In the genomic region with DNA sequence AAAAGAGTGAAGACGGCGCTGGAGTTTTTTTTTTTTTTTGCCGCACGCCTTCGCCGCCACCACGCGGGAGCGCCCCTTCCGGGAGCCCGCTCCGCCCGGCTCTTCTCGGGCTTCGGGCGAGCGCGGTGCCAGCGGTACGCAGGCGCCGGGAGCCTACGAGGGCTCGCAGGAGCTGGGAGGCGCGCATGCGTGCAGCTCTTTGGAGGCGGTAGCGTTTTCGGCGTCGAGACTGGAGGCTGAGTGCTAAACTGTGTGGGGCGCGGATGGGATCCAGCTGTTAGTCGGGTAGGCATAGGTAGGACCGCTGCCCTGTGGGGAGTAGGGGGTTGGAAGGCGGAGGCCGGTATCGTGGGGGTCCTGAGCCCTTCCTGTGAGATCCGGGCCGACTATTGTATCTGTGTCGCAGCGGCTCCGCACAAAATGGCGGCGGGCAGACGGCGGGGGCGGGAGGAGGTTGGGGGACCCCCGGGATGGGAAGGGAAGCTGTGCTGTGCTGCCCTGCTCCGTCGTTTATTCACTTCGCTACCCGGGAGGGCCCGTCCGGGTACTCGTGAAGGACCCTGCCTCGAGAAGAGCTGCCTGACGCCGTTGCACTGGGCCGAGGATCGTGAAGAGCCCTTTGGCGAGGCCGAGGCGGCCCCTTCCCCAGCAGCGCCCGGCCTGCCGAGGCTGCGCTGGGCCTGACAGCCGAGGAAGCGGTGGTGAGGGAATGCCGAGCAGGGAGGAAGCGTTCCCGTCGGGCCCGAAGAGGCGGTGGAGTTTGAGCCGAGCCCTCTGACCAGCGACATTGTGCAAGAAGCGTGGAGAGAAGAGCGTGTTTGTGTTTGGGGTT, we compare ENCODE assay signal across 1 cellular context.
TF ChIP-seq lines count a peak whose summit lies in the region.

Gene ZNF638, plus strand, starts transcription at position 202 of the 832 bp plus-strand sequence. CDS start 17,173 bp downstream, outside the sequence.

TF ChIP-seq in HepG2, 621 proteins besides CTCF, POLR2A, EP300 and RAD21 (continued from another document):
- peak; percentile 83 for TF ChIP-seq ZFP41 (CRISPR knock-in tag; IDR thresholded peaks at IDR 0.05; ENCODE audit: borderline replicate concordance)
- TF ChIP-seq, protein P1, sequence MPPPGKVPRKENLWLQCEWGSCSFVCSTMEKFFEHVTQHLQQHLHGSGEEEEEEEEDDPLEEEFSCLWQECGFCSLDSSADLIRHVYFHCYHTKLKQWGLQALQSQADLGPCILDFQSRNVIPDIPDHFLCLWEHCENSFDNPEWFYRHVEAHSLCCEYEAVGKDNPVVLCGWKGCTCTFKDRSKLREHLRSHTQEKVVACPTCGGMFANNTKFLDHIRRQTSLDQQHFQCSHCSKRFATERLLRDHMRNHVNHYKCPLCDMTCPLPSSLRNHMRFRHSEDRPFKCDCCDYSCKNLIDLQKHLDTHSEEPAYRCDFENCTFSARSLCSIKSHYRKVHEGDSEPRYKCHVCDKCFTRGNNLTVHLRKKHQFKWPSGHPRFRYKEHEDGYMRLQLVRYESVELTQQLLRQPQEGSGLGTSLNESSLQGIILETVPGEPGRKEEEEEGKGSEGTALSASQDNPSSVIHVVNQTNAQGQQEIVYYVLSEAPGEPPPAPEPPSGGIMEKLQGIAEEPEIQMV (CRISPR knock-in tag; IDR thresholded peaks at IDR 0.05; ENCODE audit: low read depth): no peak
- TF ChIP-seq MYNN (CRISPR knock-in tag; IDR thresholded peaks at IDR 0.05; ENCODE audit: low read depth): no peak
- no peak for TF ChIP-seq KAT2B (IDR thresholded peaks at IDR 0.05; ENCODE audit: borderline replicate concordance, low read depth, low read length)
- TF ChIP-seq CBX2 (IDR thresholded peaks at IDR 0.05; ENCODE audit: low read depth, low read length): no peak
- peak; percentile 69; the same call in 1 of the 2 replicates for TF ChIP-seq CBX2 (CRISPR knock-in tag; IDR thresholded peaks at IDR 0.05; ENCODE audit: low read depth)
- no peak for TF ChIP-seq NBN (conservative IDR thresholded peaks at IDR 0.05)
- TF ChIP-seq JUN (CRISPR knock-in tag; IDR thresholded peaks at IDR 0.05): no peak; the same call in 1 of the 2 replicates
- peak; percentile 67; the same call in 1 of the 2 replicates for TF ChIP-seq KDM5B (CRISPR knock-in tag; IDR thresholded peaks at IDR 0.05; ENCODE audit: borderline replicate concordance)
- TF ChIP-seq ZBTB38 (CRISPR knock-in tag; IDR thresholded peaks at IDR 0.05): no peak
- peak; percentile 66; the same call in 1 of the 2 replicates for TF ChIP-seq ZNF772 (CRISPR knock-in tag; IDR thresholded peaks at IDR 0.05)
- no peak for TF ChIP-seq HMG20A (CRISPR knock-in tag; IDR thresholded peaks at IDR 0.05; ENCODE audit: borderline replicate concordance)
- TF ChIP-seq ZFP82 (CRISPR knock-in tag; IDR thresholded peaks at IDR 0.05; ENCODE audit: borderline replicate concordance): peak; percentile 86; the same call in 1 of the 2 replicates
- no peak; the same call in 1 of the 2 replicates for TF ChIP-seq RELA (CRISPR knock-in tag; IDR thresholded peaks at IDR 0.05)
- TF ChIP-seq, protein P2, sequence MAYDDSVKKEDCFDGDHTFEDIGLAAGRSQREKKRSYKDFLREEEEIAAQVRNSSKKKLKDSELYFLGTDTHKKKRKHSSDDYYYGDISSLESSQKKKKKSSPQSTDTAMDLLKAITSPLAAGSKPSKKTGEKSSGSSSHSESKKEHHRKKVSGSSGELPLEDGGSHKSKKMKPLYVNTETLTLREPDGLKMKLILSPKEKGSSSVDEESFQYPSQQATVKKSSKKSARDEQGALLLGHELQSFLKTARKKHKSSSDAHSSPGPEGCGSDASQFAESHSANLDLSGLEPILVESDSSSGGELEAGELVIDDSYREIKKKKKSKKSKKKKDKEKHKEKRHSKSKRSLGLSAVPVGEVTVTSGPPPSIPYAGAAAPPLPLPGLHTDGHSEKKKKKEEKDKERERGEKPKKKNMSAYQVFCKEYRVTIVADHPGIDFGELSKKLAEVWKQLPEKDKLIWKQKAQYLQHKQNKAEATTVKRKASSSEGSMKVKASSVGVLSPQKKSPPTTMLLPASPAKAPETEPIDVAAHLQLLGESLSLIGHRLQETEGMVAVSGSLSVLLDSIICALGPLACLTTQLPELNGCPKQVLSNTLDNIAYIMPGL (CRISPR knock-in tag; IDR thresholded peaks at IDR 0.05; ENCODE audit: borderline replicate concordance in 1 of 2, low read depth in 1 of 2): peak; percentile 46 to 95
- no peak for TF ChIP-seq MBNL3 (CRISPR knock-in tag; conservative IDR thresholded peaks at IDR 0.05)
- no peak for TF ChIP-seq SNRNP70 (IDR thresholded peaks at IDR 0.05; ENCODE audit: low read depth, low read length)
- peak; percentile 76; the same call in 1 of the 2 replicates for TF ChIP-seq ZBTB39 (CRISPR knock-in tag; IDR thresholded peaks at IDR 0.05)
- TF ChIP-seq TBP (CRISPR knock-in tag; IDR thresholded peaks at IDR 0.05): no peak
- peak; percentile 42 for TF ChIP-seq TBL1XR1 (IDR thresholded peaks at IDR 0.05; ENCODE audit: borderline replicate concordance, low read length, partially characterized antibody)
- peak; percentile 73; the same call in 1 of the 2 replicates for TF ChIP-seq SSRP1 (CRISPR knock-in tag; IDR thresholded peaks at IDR 0.05)
- peak; percentile 95; the same call in 1 of the 2 replicates for TF ChIP-seq KAT7 (CRISPR knock-in tag; IDR thresholded peaks at IDR 0.05; ENCODE audit: borderline replicate concordance)
- no peak for TF ChIP-seq ZNF24 (IDR thresholded peaks at IDR 0.05)
- 0 out of 2 replicates have a peak, but pooled peaks have one; percentile 13 for TF ChIP-seq STAT6 (CRISPR knock-in tag; IDR thresholded peaks at IDR 0.05; ENCODE audit: borderline replicate concordance)
- TF ChIP-seq, protein P3, sequence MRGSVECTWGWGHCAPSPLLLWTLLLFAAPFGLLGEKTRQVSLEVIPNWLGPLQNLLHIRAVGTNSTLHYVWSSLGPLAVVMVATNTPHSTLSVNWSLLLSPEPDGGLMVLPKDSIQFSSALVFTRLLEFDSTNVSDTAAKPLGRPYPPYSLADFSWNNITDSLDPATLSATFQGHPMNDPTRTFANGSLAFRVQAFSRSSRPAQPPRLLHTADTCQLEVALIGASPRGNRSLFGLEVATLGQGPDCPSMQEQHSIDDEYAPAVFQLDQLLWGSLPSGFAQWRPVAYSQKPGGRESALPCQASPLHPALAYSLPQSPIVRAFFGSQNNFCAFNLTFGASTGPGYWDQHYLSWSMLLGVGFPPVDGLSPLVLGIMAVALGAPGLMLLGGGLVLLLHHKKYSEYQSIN (CRISPR knock-in tag; IDR thresholded peaks at IDR 0.05; ENCODE audit: borderline replicate concordance): no peak
- TF ChIP-seq, protein P4, sequence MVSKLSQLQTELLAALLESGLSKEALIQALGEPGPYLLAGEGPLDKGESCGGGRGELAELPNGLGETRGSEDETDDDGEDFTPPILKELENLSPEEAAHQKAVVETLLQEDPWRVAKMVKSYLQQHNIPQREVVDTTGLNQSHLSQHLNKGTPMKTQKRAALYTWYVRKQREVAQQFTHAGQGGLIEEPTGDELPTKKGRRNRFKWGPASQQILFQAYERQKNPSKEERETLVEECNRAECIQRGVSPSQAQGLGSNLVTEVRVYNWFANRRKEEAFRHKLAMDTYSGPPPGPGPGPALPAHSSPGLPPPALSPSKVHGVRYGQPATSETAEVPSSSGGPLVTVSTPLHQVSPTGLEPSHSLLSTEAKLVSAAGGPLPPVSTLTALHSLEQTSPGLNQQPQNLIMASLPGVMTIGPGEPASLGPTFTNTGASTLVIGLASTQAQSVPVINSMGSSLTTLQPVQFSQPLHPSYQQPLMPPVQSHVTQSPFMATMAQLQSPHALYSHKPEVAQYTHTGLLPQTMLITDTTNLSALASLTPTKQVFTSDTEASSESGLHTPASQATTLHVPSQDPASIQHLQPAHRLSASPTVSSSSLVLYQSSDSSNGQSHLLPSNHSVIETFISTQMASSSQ (IDR thresholded peaks at IDR 0.05; ENCODE audit: low read depth): no peak
- TF ChIP-seq, protein P4 (CRISPR knock-in tag; IDR thresholded peaks at IDR 0.05; ENCODE audit: borderline replicate concordance): no peak; the same call in 1 of the 2 replicates
- TF ChIP-seq CREB1 (IDR thresholded peaks at IDR 0.05): no peak
- no peak for TF ChIP-seq CREB1 (CRISPR knock-in tag; IDR thresholded peaks at IDR 0.05)
- TF ChIP-seq DNMT1 (CRISPR knock-in tag; IDR thresholded peaks at IDR 0.05): peak; percentile 84; the same call in 1 of the 2 replicates
- TF ChIP-seq ZNF530 (CRISPR knock-in tag; IDR thresholded peaks at IDR 0.05; ENCODE audit: low read depth): no peak
- TF ChIP-seq ZXDC (CRISPR knock-in tag; IDR thresholded peaks at IDR 0.05): peak; percentile 18; the same call in 1 of the 2 replicates
TF ChIP-seq in HepG2: peak in this region for 317.
